ENCODE assay signal across 11 cellular contexts in the genomic region with DNA sequence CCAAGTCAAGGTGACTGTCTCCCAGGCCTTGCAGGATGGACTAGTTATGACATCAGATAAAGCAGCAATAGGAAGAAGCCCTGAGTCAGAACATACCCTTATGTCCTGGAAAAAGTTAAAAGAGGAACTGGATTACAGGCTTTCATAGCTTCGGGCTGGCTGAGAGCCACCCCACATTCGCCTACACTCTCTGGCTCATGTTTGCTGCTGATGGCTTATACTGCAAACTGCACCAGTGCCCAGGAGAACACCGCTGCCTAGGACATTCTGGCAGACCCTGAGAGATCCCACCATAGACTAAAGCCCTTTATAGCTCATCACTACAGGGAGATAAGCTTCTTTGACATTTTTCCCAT. TPM values are rescaled to one million over a fixed set of nuclear protein-coding genes. Genes with fewer than 3 reads are reported as not detected.
DNase-seq lines count a peak whose midpoint lies in the region; ATAC-seq and TF ChIP-seq lines count a peak whose summit lies in the region.
"Had no signal": no experiment of that assay in that cellular context is flagged by ENCODE, and none has a peak within 500 bp of the region (broad histone marks: within the 10 kb centered on the region; RNA-seq: fewer than 3 reads in every experiment).

No MANE protein-coding gene starts in this region.

- H3K36me3 Mint-ChIP-seq in MCF 10A (ENCODE audit: insufficient read depth, unreplicated experiment): no peaks in the 10 kb centered on the region
- H3K36me3 Mint-ChIP-seq in activated T-cell treated with anti-CD3 and anti-CD28 coated beads, Interleukin-2, amount 50 U/mL, for 4 hours (ENCODE audit: insufficient read depth): no peaks in the 10 kb centered on the region

- DNase-seq in MCF 10A (ENCODE audit: unreplicated experiment) (peak; percentile 60), breast epithelium (ENCODE audit: low spot score in 2 of 2) (no peak), astrocyte of the hippocampus (ENCODE audit: low read depth, low spot score) (peak; percentile 60), lower lobe of right lung (peak; percentile 53), aorta (peak; percentile 77 to 81), DMS79 (lab: John Stamatoyannopoulos, UW) (no peak), NCI-H226 (no peak)
- no peak for DNase-seq in activated T-cell treated with anti-CD3 and anti-CD28 coated beads, Interleukin-2, amount 50 U/mL, for 4 hours
- DNase-seq: H7, psoas muscle had no signal

- H3K27me3 ChIP-seq in breast epithelium (no peaks in the 10 kb centered on the region), lower lobe of right lung (ENCODE audit: low read depth) (no peaks in the 10 kb centered on the region), aorta (ENCODE audit: control insufficient read depth in 1 of 2, insufficient read depth in 2 of 2, low read length in 1 of 2) (no peaks in the 10 kb centered on the region)

- TF ChIP-seq POLR2A in breast epithelium (IDR thresholded peaks at IDR 0.05): no peak

- 3 to 10% methylated on average over 3 of the region's 3 CpGs for WGBS in aorta, 2 donors

- peaks cover 44% of the 10 kb centered on the region for H3K4me1 Mint-ChIP-seq in MCF 10A (ENCODE audit: insufficient read depth, unreplicated experiment)
- no peaks in the 10 kb centered on the region for H3K4me1 Mint-ChIP-seq in activated T-cell treated with anti-CD3 and anti-CD28 coated beads, Interleukin-2, amount 50 U/mL, for 4 hours (ENCODE audit: low read depth)

- H3K36me3 ChIP-seq in breast epithelium (no peaks in the 10 kb centered on the region), lower lobe of right lung (no peaks in the 10 kb centered on the region), aorta (ENCODE audit: control insufficient read depth in 1 of 2, insufficient read depth in 2 of 2, low read length in 1 of 2) (no peaks in the 10 kb centered on the region)

- BruUV-seq in MCF 10A (replicated peaks; lab: Mats Ljungman, UMichigan): no TSS peak

- H3K9me3 Mint-ChIP-seq in MCF 10A (ENCODE audit: unreplicated experiment): no peaks in the 10 kb centered on the region
- no peaks in the 10 kb centered on the region for H3K9me3 Mint-ChIP-seq in activated T-cell treated with anti-CD3 and anti-CD28 coated beads, Interleukin-2, amount 50 U/mL, for 4 hours

- TF ChIP-seq CTCF in MCF 10A (IDR thresholded peaks at IDR 0.05; ENCODE audit: unreplicated experiment) (no peak), breast epithelium (IDR thresholded peaks at IDR 0.05) (no peak), lower lobe of right lung (IDR thresholded peaks at IDR 0.05) (no peak)

- no peaks in the 10 kb centered on the region for H3K4me1 ChIP-seq in breast epithelium
- peaks cover 23% of the 10 kb centered on the region for H3K4me1 ChIP-seq in lower lobe of right lung
- peaks cover 5 to 17% of the 10 kb centered on the region in 2 donors for H3K4me1 ChIP-seq in aorta (ENCODE audit: control insufficient read depth in 1 of 2, insufficient read depth in 2 of 2, low read length in 2 of 2)
- H3K4me1 ChIP-seq: psoas muscle had no signal

- CTCF ChIA-PET in MCF 10A (lab: Yijun Ruan, JAX): interaction anchor here (1.3 kb wide), 1 partner anchor 18 kb away, joined by 6 read pairs; no protein-coding TSS in a partner anchor

- no peaks in the 10 kb centered on the region for H3K27me3 Mint-ChIP-seq in MCF 10A (ENCODE audit: insufficient read depth, unreplicated experiment)
- H3K27me3 Mint-ChIP-seq in activated T-cell treated with anti-CD3 and anti-CD28 coated beads, Interleukin-2, amount 50 U/mL, for 4 hours (ENCODE audit: low read depth): no peaks in the 10 kb centered on the region

- POLR2A ChIA-PET in MCF 10A (lab: Yijun Ruan, JAX): no interaction called here

- H3K4me3 ChIP-seq in breast epithelium (no peak overlapping the region), lower lobe of right lung (no peak overlapping the region), aorta (ENCODE audit: low read length in 2 of 2) (no peak overlapping the region)
- H3K4me3 ChIP-seq: psoas muscle had no signal

- intact Hi-C loops in MCF 10A (cut with micrococcal nuclease): no loop called here
- intact Hi-C loops in breast epithelium (cut with DNase I; ENCODE audit: low total_unique reads): no loop called here
- intact Hi-C loops in lower lobe of right lung (cut with DNase I): no loop called here
- intact Hi-C loops in aorta (cut with DNase I): loop anchor here in 1 of 2 donors (10.0 kb wide), 2 partner anchors 87 to 147 kb away; no protein-coding TSS in a partner anchor

- ATAC-seq in lower lobe of right lung: peak; percentile 75 to 81
- no peak for ATAC-seq in aorta (ENCODE audit: low FRiP score)
- ATAC-seq in activated T-cell treated with anti-CD3 and anti-CD28 coated beads, Interleukin-2, amount 50 U/mL, for 4 hours: no peak

- H3K27ac ChIP-seq in breast epithelium (no peak overlapping the region), lower lobe of right lung (no peak overlapping the region), aorta (ENCODE audit: low read depth in 1 of 2, low read length in 2 of 2) (peak overlapping the region; percentile 15 to 46)
- H3K27ac ChIP-seq: 22Rv1, psoas muscle had no signal

- no peaks in the 10 kb centered on the region for H3K9me3 ChIP-seq in breast epithelium
- H3K9me3 ChIP-seq in lower lobe of right lung: no peaks in the 10 kb centered on the region
- no peaks in the 10 kb centered on the region for H3K9me3 ChIP-seq in aorta (ENCODE audit: control insufficient read depth, low read length)
- H3K9me3 ChIP-seq: psoas muscle had no signal

- H3K4me3 Mint-ChIP-seq in MCF 10A (ENCODE audit: unreplicated experiment): no peak overlapping the region
- H3K4me3 Mint-ChIP-seq in activated T-cell treated with anti-CD3 and anti-CD28 coated beads, Interleukin-2, amount 50 U/mL, for 4 hours: no peak overlapping the region

- H3K27ac Mint-ChIP-seq in MCF 10A (ENCODE audit: low read depth, unreplicated experiment): peak overlapping the region; percentile 1

RNA-seq across cellular contexts. Expression of a gene that starts 20.3 kb away (rescaled TPM):
- total RNA-seq in MCF 10A (2022) (1.6 and 1.7 TPM in 2 replicates), breast epithelium (10 to 100 TPM in 2 of 3 donors, 1 to 10 TPM in 1; 8.2 to 14.2 (median 12.2) TPM), lower lobe of right lung (58.5 TPM), aorta (10 to 100 TPM; 30.5 to 35.9 TPM)
- under 1 TPM; 0.38 to 0.97 TPM for polyA plus RNA-seq in aorta
- under 1 TPM; 0.08 to 0.28 (median 0.26) TPM for total RNA-seq in activated T-cell treated with anti-CD3 and anti-CD28 coated beads, Interleukin-2, amount 50 U/mL, for 4 hours

Comparison
In these comparisons a context has a peak if more than half of its experiments do, and no peak if none do; other contexts are left out.
1. DNase-seq: peak in MCF 10A (single experiment), astrocyte of the hippocampus (single experiment), lower lobe of right lung (single experiment) and aorta (2 of 2); none in breast epithelium (0 of 2), DMS79 (single experiment), NCI-H226 (single experiment) and activated T-cell treated with anti-CD3 and anti-CD28 coated beads, Interleukin-2, amount 50 U/mL, for 4 hours (single experiment).
2. H3K27ac ChIP-seq: peak in aorta (2 of 2); none in breast epithelium (0 of 2) and lower lobe of right lung (single experiment).
3. ATAC-seq: peak in lower lobe of right lung (2 of 2); none in aorta (single experiment) and activated T-cell treated with anti-CD3 and anti-CD28 coated beads, Interleukin-2, amount 50 U/mL, for 4 hours (0 of 2).